36 cellular contexts compared by ENCODE assay signal in genomic region chr6:4039348-4039747, GRCh38. TPM values are rescaled to one million over a fixed set of nuclear protein-coding genes. Genes with fewer than 3 reads are reported as not detected.
DNase-seq lines count a peak whose midpoint lies in the region; ATAC-seq and TF ChIP-seq lines count a peak whose summit lies in the region.
"Had no signal": no experiment of that assay in that cellular context is flagged by ENCODE, and none has a peak within 500 bp of the region (broad histone marks: within the 10 kb centered on the region; RNA-seq: fewer than 3 reads in every experiment).

No MANE protein-coding gene starts in this region.

- H3K4me3 Mint-ChIP-seq in activated T-cell treated with anti-CD3 and anti-CD28 coated beads, Interleukin-2, amount 50 U/mL, for 24 hours, result no peak overlapping the region
- H3K4me3 Mint-ChIP-seq in activated T-cell treated with anti-CD3 and anti-CD28 coated beads, Interleukin-2, amount 50 U/mL, for 4 hours, result no peak overlapping the region
- no peak overlapping the region for H3K4me3 Mint-ChIP-seq in type B pancreatic cell
- H3K4me3 Mint-ChIP-seq: IgD-negative memory B cell, immature natural killer cell, naive B cell had no signal

- H3K9me3 Mint-ChIP-seq in activated T-cell treated with anti-CD3 and anti-CD28 coated beads, Interleukin-2, amount 50 U/mL, for 24 hours, result no peaks in the 10 kb centered on the region
- H3K9me3 Mint-ChIP-seq in activated T-cell treated with anti-CD3 and anti-CD28 coated beads, Interleukin-2, amount 50 U/mL, for 4 hours, result no peaks in the 10 kb centered on the region
- no peaks in the 10 kb centered on the region for H3K9me3 Mint-ChIP-seq in type B pancreatic cell
- H3K9me3 Mint-ChIP-seq: IgD-negative memory B cell, immature natural killer cell, naive B cell had no signal

- no peak for ATAC-seq in activated T-cell treated with anti-CD3 and anti-CD28 coated beads, Interleukin-2, amount 50 U/mL, for 4 hours
- ATAC-seq: activated CD4-positive, CD25-positive, alpha-beta regulatory T cell treated with anti-CD3 and anti-CD28 coated beads, Interleukin-2, amount 50 U/mL, for 24 hours; psoas muscle had no signal

- no peaks in the 10 kb centered on the region for H3K27me3 ChIP-seq in adipocyte (replicated peaks; ENCODE audit: control insufficient read depth, insufficient read depth, low read length)
- H3K27me3 ChIP-seq: dorsolateral prefrontal cortex, sigmoid colon had no signal

- H3K4me1 Mint-ChIP-seq in activated T-cell treated with anti-CD3 and anti-CD28 coated beads, Interleukin-2, amount 50 U/mL, for 24 hours (ENCODE audit: low read depth), result peaks cover 37% of the 10 kb centered on the region
- peaks cover 26% of the 10 kb centered on the region for H3K4me1 Mint-ChIP-seq in activated T-cell treated with anti-CD3 and anti-CD28 coated beads, Interleukin-2, amount 50 U/mL, for 4 hours (ENCODE audit: low read depth)
- peaks cover 7% of the 10 kb centered on the region for H3K4me1 Mint-ChIP-seq in type B pancreatic cell (ENCODE audit: unreplicated experiment)

- TF ChIP-seq CTCF in fibroblast of villous mesenchyme (IDR thresholded peaks at IDR 0.05; ENCODE audit: insufficient read depth, low read depth, low read length) (no peak), type B pancreatic cell (conservative IDR thresholded peaks at IDR 0.05) (no peak)

- peaks cover 87% of the 10 kb centered on the region for H3K36me3 Mint-ChIP-seq in activated T-cell treated with anti-CD3 and anti-CD28 coated beads, Interleukin-2, amount 50 U/mL, for 24 hours (ENCODE audit: low read depth)
- peaks cover 43% of the 10 kb centered on the region for H3K36me3 Mint-ChIP-seq in activated T-cell treated with anti-CD3 and anti-CD28 coated beads, Interleukin-2, amount 50 U/mL, for 4 hours (ENCODE audit: insufficient read depth)
- H3K36me3 Mint-ChIP-seq in type B pancreatic cell, result peaks cover 61% of the 10 kb centered on the region

- H3K27ac Mint-ChIP-seq in activated T-cell treated with anti-CD3 and anti-CD28 coated beads, Interleukin-2, amount 50 U/mL, for 24 hours, result peak overlapping the region; percentile 66
- peak overlapping the region; percentile 46 for H3K27ac Mint-ChIP-seq in type B pancreatic cell

- no peaks in the 10 kb centered on the region for H3K9me3 ChIP-seq in adipocyte (ENCODE audit: control insufficient read depth, low read length)
- H3K9me3 ChIP-seq: Caco-2, psoas muscle, sigmoid colon, SK-N-SH had no signal

- DNase-seq in activated T-cell treated with anti-CD3 and anti-CD28 coated beads, Interleukin-2, amount 50 U/mL, for 24 hours, result no peak
- no peak for DNase-seq in activated T-cell treated with anti-CD3 and anti-CD28 coated beads, Interleukin-2, amount 50 U/mL, for 4 hours
- DNase-seq in adipocyte (ENCODE audit: low read depth), result peak; percentile 69
- DNase-seq in fibroblast of villous mesenchyme (ENCODE audit: low read depth), result peak; percentile 31
- no peak for DNase-seq in type B pancreatic cell (ENCODE audit: extremely low spot score, unreplicated experiment)
- no peak for DNase-seq in foreskin melanocyte
- DNase-seq in DMS53 treated with DMSO at 0.1 percent for 48 hours (lab: John Stamatoyannopoulos, UW; ENCODE audit: unreplicated experiment), result no peak
- DNase-seq in NCI-H1092 treated with DMSO at 0.1 percent for 48 hours (lab: John Stamatoyannopoulos, UW), result no peak
- DNase-seq: activated T-cell treated with anti-CD3 and anti-CD28 coated beads, Interleukin-2, amount 50 U/mL, for 1 hour; Caco-2; DMS79; dorsolateral prefrontal cortex; GDM1; GOT3; immature natural killer cell; MV-4-11; naive B cell; NCI-H146; NCI-H2107; NCI-H345; NCI-H69; nucleus accumbens; PC-9; psoas muscle; sigmoid colon; SK-N-SH; stimulated activated CD4-positive, alpha-beta T cell treated with anti-CD3 and anti-CD28 coated beads, Interleukin-4, amount 100 ng/mL, for 1 hour; substantia nigra; trophoblast cell had no signal

- H3K9ac ChIP-seq in adipocyte (ENCODE audit: low read length), result no peak overlapping the region
- H3K9ac ChIP-seq: SK-N-SH had no signal

- no peaks in the 10 kb centered on the region for H3K27me3 Mint-ChIP-seq in activated T-cell treated with anti-CD3 and anti-CD28 coated beads, Interleukin-2, amount 50 U/mL, for 24 hours
- no peaks in the 10 kb centered on the region for H3K27me3 Mint-ChIP-seq in activated T-cell treated with anti-CD3 and anti-CD28 coated beads, Interleukin-2, amount 50 U/mL, for 4 hours (ENCODE audit: low read depth)
- H3K27me3 Mint-ChIP-seq in type B pancreatic cell, result no peaks in the 10 kb centered on the region
- H3K27me3 Mint-ChIP-seq: IgD-negative memory B cell, naive B cell had no signal

- peaks cover 79% of the 10 kb centered on the region for H3K36me3 ChIP-seq in adipocyte (ENCODE audit: control insufficient read depth, insufficient read depth, low read length, severe bottlenecking)

- peaks cover 18% of the 10 kb centered on the region for H3K4me1 ChIP-seq in adipocyte (ENCODE audit: control insufficient read depth, insufficient read depth, low read length)
- H3K4me1 ChIP-seq: Caco-2, psoas muscle had no signal

- no peak overlapping the region for H3K4me3 ChIP-seq in adipocyte (ENCODE audit: low read length)
- no peak overlapping the region for H3K4me3 ChIP-seq in fibroblast of villous mesenchyme (ENCODE audit: low read depth, low read length)
- H3K4me3 ChIP-seq: dorsolateral prefrontal cortex, PC-9, psoas muscle, sigmoid colon had no signal

RNA-seq across cellular contexts. Expression of gene FAM217A, which starts 39.6 kb away (rescaled TPM):
- not detected for total RNA-seq in activated T-cell treated with anti-CD3 and anti-CD28 coated beads, Interleukin-2, amount 50 U/mL, for 4 hours
- total RNA-seq in fibroblast of villous mesenchyme, result not detected in 2 replicates
- not detected in 2 replicates for total RNA-seq in type B pancreatic cell (ENCODE audit: low replicate concordance)
- total RNA-seq: A172; Caco-2; endothelial cell of umbilical vein; HT-29; mesenteric fat pad; PC-9; psoas muscle; sigmoid colon; T-helper 1 cell treated with Interleukin-12 subunit alpha and Interleukin-12 subunit beta and Interleukin-4 antibody, amounts not matched to agents 30 ng/mL and 1 ng/mL, for 36 hours had no signal

Comparison
In these comparisons a context has a peak if more than half of its experiments do, and no peak if none do; other contexts are left out.
1. DNase-seq: peak in adipocyte (single experiment) and fibroblast of villous mesenchyme (single experiment); none in activated T-cell treated with anti-CD3 and anti-CD28 coated beads, Interleukin-2, amount 50 U/mL, for 24 hours (single experiment), activated T-cell treated with anti-CD3 and anti-CD28 coated beads, Interleukin-2, amount 50 U/mL, for 4 hours (single experiment), type B pancreatic cell (single experiment), foreskin melanocyte (single experiment), DMS53 treated with DMSO at 0.1 percent for 48 hours (single experiment) and NCI-H1092 treated with DMSO at 0.1 percent for 48 hours (single experiment).